ENCODE assay signal across 1 cellular context in the genomic region with DNA sequence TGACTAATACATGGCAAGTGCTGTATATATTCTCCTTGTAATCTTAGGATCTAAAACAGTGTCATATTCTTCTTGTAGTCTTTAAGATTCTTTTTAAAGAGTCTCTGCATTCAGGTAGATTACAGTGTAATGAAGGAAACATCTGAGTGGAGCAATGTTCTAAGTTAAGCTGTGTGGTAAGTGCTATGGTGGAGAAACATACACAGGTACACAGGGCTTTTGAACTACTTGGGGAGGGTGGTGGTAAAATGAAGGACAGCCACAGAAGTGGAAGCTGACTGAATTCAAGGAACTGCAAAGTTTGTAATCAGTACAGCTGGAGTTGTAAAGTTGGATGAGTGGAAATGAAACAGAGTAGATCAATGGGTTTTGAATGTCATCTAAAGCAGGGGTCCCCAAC.
TF ChIP-seq lines count a peak whose summit lies in the region.

No MANE protein-coding gene starts in this region.

TF ChIP-seq in GM23338, 12 proteins besides CTCF, POLR2A, EP300 and RAD21 (continued from another document):
- TF ChIP-seq ZNF462 (CRISPR knock-in tag; IDR thresholded peaks at IDR 0.05), result no peak
- TF ChIP-seq, protein P1, sequence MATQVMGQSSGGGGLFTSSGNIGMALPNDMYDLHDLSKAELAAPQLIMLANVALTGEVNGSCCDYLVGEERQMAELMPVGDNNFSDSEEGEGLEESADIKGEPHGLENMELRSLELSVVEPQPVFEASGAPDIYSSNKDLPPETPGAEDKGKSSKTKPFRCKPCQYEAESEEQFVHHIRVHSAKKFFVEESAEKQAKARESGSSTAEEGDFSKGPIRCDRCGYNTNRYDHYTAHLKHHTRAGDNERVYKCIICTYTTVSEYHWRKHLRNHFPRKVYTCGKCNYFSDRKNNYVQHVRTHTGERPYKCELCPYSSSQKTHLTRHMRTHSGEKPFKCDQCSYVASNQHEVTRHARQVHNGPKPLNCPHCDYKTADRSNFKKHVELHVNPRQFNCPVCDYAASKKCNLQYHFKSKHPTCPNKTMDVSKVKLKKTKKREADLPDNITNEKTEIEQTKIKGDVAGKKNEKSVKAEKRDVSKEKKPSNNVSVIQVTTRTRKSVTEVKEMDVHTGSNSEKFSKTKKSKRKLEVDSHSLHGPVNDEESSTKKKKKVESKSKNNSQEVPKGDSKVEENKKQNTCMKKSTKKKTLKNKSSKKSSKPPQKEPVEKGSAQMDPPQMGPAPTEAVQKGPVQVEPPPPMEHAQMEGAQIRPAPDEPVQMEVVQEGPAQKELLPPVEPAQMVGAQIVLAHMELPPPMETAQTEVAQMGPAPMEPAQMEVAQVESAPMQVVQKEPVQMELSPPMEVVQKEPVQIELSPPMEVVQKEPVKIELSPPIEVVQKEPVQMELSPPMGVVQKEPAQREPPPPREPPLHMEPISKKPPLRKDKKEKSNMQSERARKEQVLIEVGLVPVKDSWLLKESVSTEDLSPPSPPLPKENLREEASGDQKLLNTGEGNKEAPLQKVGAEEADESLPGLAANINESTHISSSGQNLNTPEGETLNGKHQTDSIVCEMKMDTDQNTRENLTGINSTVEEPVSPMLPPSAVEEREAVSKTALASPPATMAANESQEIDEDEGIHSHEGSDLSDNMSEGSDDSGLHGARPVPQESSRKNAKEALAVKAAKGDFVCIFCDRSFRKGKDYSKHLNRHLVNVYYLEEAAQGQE (IDR thresholded peaks at IDR 0.05; ENCODE audit: unreplicated experiment), result no peak
- TF ChIP-seq CREB1 (CRISPR knock-in tag; IDR thresholded peaks at IDR 0.05; ENCODE audit: low read depth), result no peak
- no peak for TF ChIP-seq NANOG (IDR thresholded peaks at IDR 0.05; ENCODE audit: borderline replicate concordance)
- TF ChIP-seq ETS1 (IDR thresholded peaks at IDR 0.05), result no peak
